Comparison of ENCODE assay signal across 8 cellular contexts in genomic region chrX:37846934-37847732, GRCh38. TPM values are rescaled to one million over a fixed set of nuclear protein-coding genes. Genes with fewer than 3 reads are reported as not detected.
DNase-seq lines count a peak whose midpoint lies in the region; ATAC-seq, FAIRE-seq and TF ChIP-seq lines count a peak whose summit lies in the region.

Gene DYNLT3 (minus strand): TSS chrX:37847571. CDS start chrX:37847510, 61 bp downstream.

- peak within 1 kb of the TSS; percentile 79 for H3K9ac ChIP-seq in endothelial cell of umbilical vein (replicated peaks; ENCODE audit: extremely low read depth, insufficient read depth, low read length)

- H3K4me3 ChIP-seq in endothelial cell of umbilical vein (replicated peaks in 1 of 3; ENCODE audit: insufficient read depth in 1 of 3, low read depth in 1 of 3, low read length in 3 of 3) = peak within 1 kb of the TSS; percentile 74 to 86 (median 85)

- TF ChIP-seq CTCF in endothelial cell of umbilical vein (IDR thresholded peaks at IDR 0.05; ENCODE audit: extremely low read depth in 1 of 2, insufficient read depth in 1 of 2, low read depth in 1 of 2, low read length in 2 of 2) (no peak), mesothelial cell of epicardium (IDR thresholded peaks at IDR 0.05; ENCODE audit: unreplicated experiment) (no peak)

- H3K4me2 ChIP-seq in endothelial cell of umbilical vein (ENCODE audit: insufficient read depth, low read length) = peak within 1 kb of the TSS; percentile 43

- peaks cover 3% of the 10 kb centered on the region for H3K4me1 Mint-ChIP-seq in mesothelial cell of epicardium

- ATAC-seq in GM19397 (IDR thresholded peaks at IDR 0.05; ENCODE audit: unreplicated experiment) (peak; percentile 99), HG03565 (IDR thresholded peaks at IDR 0.05; ENCODE audit: unreplicated experiment) (peak; percentile 99)

- FAIRE-seq in endothelial cell of umbilical vein (lab: Jason Lieb, UNC) = no peak

- H3K4me1 ChIP-seq in endothelial cell of umbilical vein (ENCODE audit: control insufficient read depth, extremely low read depth, insufficient read depth, low read length) = peaks cover 3% of the 10 kb centered on the region

- DNase-seq in CD1c-positive myeloid dendritic cell (ENCODE audit: extremely low spot score) (peak; percentile 79), NOMO-1 (lab: John Stamatoyannopoulos, UW; ENCODE audit: unreplicated experiment in 2 of 2) (peak; percentile 70 to 77), endothelial cell of umbilical vein (ENCODE audit: low read depth, low spot score) (peak; percentile 83), mesothelial cell of epicardium (ENCODE audit: low spot score in 2 of 2, unreplicated experiment in 2 of 2) (peak; percentile 39 to 62)
- DNase-seq in activated CD8-positive, alpha-beta memory T cell treated with anti-CD3 and anti-CD28 coated beads, Interleukin-2, amount 50 U/mL, for 48 hours = peak; percentile 84
- peak; percentile 44 to 62 for DNase-seq in stimulated activated CD8-positive, alpha-beta memory T cell treated with anti-CD3 and anti-CD28 coated beads, Interleukin-2, amount 100 ng/mL, for 1 hour (ENCODE audit: low read depth in 2 of 2)

- BruUV-seq in endothelial cell of umbilical vein (replicated peaks; lab: Mats Ljungman, UMichigan) = no TSS peak

- peak within 1 kb of the TSS; percentile 80 for H3K4me3 Mint-ChIP-seq in mesothelial cell of epicardium

- peaks cover 9% of the 10 kb centered on the region for H3K9me3 Mint-ChIP-seq in mesothelial cell of epicardium

- no peaks in the 10 kb centered on the region for H3K36me3 ChIP-seq in endothelial cell of umbilical vein (ENCODE audit: control insufficient read depth in 2 of 2, extremely low read depth in 1 of 2, insufficient read depth in 2 of 2, low read length in 2 of 2)

- CTCF ChIA-PET in endothelial cell of umbilical vein (lab: Charles Lee) = interaction anchor here (1.2 kb wide), 1 partner anchor 24 kb away, joined by 3 read pairs; no protein-coding TSS in a partner anchor

- H3K9me1 ChIP-seq in endothelial cell of umbilical vein (replicated peaks; ENCODE audit: control insufficient read depth, extremely low read depth, insufficient read depth, low read length) = no peaks in the 10 kb centered on the region

- peak within 1 kb of the TSS; percentile 48 for H3K27ac ChIP-seq in endothelial cell of umbilical vein (ENCODE audit: insufficient read depth, low read depth, low read length)

- POLR2A ChIA-PET in endothelial cell of umbilical vein (lab: Charles Lee) = no interaction called here

- dilution Hi-C loops in endothelial cell of umbilical vein (cut with MboI; ENCODE audit: extremely low pct_ligation_motif_present, low sequenced_read_pairs) = no loop called here

- H3K27ac Mint-ChIP-seq in mesothelial cell of epicardium = peak within 1 kb of the TSS; percentile 95

- H3K36me3 Mint-ChIP-seq in mesothelial cell of epicardium = no peaks in the 10 kb centered on the region

- no peaks in the 10 kb centered on the region for H3K27me3 Mint-ChIP-seq in mesothelial cell of epicardium (ENCODE audit: low read depth)

- no peaks in the 10 kb centered on the region for H3K27me3 ChIP-seq in endothelial cell of umbilical vein (ENCODE audit: control insufficient read depth in 2 of 2, insufficient read depth in 2 of 2, low read length in 2 of 2)

- H2AFZ ChIP-seq in endothelial cell of umbilical vein (ENCODE audit: low read depth, low read length) = peak within 1 kb of the TSS; percentile 87

- peaks cover 2% of the 10 kb centered on the region for H3K79me2 ChIP-seq in endothelial cell of umbilical vein (ENCODE audit: control insufficient read depth, insufficient read depth, low read length)

- intact Hi-C loops in endothelial cell of umbilical vein (cut with micrococcal nuclease) = loop anchor here (1.0 to 10.0 kb wide), 3 partner anchors 75 to 365 kb away; no protein-coding TSS in a partner anchor

- no peak for TF ChIP-seq POLR2A in endothelial cell of umbilical vein (IDR thresholded peaks at IDR 0.05; ENCODE audit: low read depth, low read length)

- H3K9me3 ChIP-seq in endothelial cell of umbilical vein (replicated peaks; ENCODE audit: control insufficient read depth, insufficient read depth, low read length) = no peaks in the 10 kb centered on the region

- no peaks in the 10 kb centered on the region for H4K20me1 ChIP-seq in endothelial cell of umbilical vein (replicated peaks; ENCODE audit: control insufficient read depth, extremely low read depth, insufficient read depth, low read length)

TF ChIP-seq in endothelial cell of umbilical vein, 7 proteins besides CTCF, POLR2A, EP300 and RAD21:
- TF ChIP-seq JUN (IDR thresholded peaks at IDR 0.05; ENCODE audit: borderline replicate concordance, insufficient read depth, insufficient read length, low read depth) = no peak
- no peak for TF ChIP-seq GATA2 (IDR thresholded peaks at IDR 0.05; ENCODE audit: insufficient read depth, insufficient read length, low read depth, low read length)
- TF ChIP-seq POLR2AphosphoS5 (IDR thresholded peaks at IDR 0.05; ENCODE audit: insufficient read depth, low read depth, low read length) = no peak
- TF ChIP-seq EZH2 (IDR thresholded peaks at IDR 0.05; ENCODE audit: borderline replicate concordance, low read depth, low read length, severe bottlenecking) = no peak
- TF ChIP-seq MAX (IDR thresholded peaks at IDR 0.05; ENCODE audit: insufficient read depth, insufficient read length) = no peak
- no peak for TF ChIP-seq MYC (IDR thresholded peaks at IDR 0.05; ENCODE audit: low read depth, low read length)
- no peak for TF ChIP-seq FOS (IDR thresholded peaks at IDR 0.05; ENCODE audit: borderline replicate concordance, insufficient read depth, low read length)

RNA-seq across cellular contexts. Expression of gene DYNLT3, which starts in this region (rescaled TPM):
- total RNA-seq in endothelial cell of umbilical vein (22.8 and 25.8 TPM in 2 replicates), mesothelial cell of epicardium (10.6 to 13.0 TPM (median 10.8 TPM) in 3 replicates)
- 7.0 and 9.3 TPM in 2 replicates for polyA plus RNA-seq in endothelial cell of umbilical vein
- polyA plus RNA-seq in endothelial cell of umbilical vein (2011; cell fraction: cytosol; rRNA removed) = 10.6 and 10.8 TPM in 2 replicates
- polyA plus RNA-seq in endothelial cell of umbilical vein (2011; cell fraction: nucleus; rRNA removed) = 4.6 and 5.5 TPM in 2 replicates
- polyA plus RNA-seq in endothelial cell of umbilical vein (2012) = 26.3 and 32.2 TPM in 2 replicates
- 11.2 and 14.1 TPM in 2 replicates for polyA minus RNA-seq in endothelial cell of umbilical vein
- 11.4 TPM for polyA minus RNA-seq in endothelial cell of umbilical vein (2011; cell fraction: cytosol; rRNA and poly(A)+ RNA removed)
- polyA minus RNA-seq in endothelial cell of umbilical vein (2011; cell fraction: nucleus; rRNA and poly(A)+ RNA removed) = 2.9 and 3.2 TPM in 2 replicates

Comparison
In these comparisons a context has a peak if more than half of its experiments do, and no peak if none do; other contexts are left out.
1. Peak in every context shown above with its lines: DNase-seq, ATAC-seq, H3K4me3 ChIP-seq and H3K27ac ChIP-seq.